ENCODE assay signal across 2 cellular contexts in the genomic region with DNA sequence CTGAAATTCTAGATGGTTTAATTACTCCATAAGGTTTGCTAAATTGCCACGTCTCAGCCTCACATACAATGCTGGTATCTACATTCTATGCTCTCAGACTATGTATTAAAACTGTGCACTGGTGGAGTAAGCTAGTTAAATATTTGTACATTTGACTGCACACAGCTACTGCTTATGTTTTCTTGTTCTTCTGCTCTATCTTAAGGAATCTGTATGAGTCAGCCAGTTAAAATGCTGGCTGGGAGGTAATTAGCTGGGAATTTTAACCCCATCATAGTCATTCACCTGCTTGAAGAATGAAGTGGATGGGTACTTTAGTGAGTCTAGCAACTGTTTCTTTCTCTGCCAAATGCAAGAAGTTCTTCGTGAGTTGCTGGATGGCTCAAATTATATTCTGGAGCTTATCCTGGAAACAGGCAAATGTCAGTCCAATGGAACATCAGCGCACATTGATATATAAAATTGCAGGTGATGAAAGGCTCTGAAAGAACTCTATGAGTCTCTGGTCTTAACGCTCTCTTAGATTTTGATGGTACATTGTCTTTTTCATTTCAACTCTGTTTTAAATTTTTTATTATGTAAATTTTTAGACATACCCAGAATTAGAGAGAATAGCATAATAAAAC.
TF ChIP-seq lines count a peak whose summit lies in the region.

No MANE protein-coding gene starts in this region.

TF ChIP-seq in HCT116, 20 proteins besides CTCF, POLR2A, EP300 and RAD21 (continued from another document):
- no peak for TF ChIP-seq CBX3 (IDR thresholded peaks at IDR 0.05; ENCODE audit: low read depth)
- TF ChIP-seq, protein P1, sequence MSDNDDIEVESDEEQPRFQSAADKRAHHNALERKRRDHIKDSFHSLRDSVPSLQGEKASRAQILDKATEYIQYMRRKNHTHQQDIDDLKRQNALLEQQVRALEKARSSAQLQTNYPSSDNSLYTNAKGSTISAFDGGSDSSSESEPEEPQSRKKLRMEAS (IDR thresholded peaks at IDR 0.05): no peak
- no peak for TF ChIP-seq ZNF274 (IDR thresholded peaks at IDR 0.05; ENCODE audit: low read depth, low read length)
- no peak for TF ChIP-seq SP1 (IDR thresholded peaks at IDR 0.05; ENCODE audit: low read depth)
- TF ChIP-seq JUND (IDR thresholded peaks at IDR 0.05): no peak
- no peak for TF ChIP-seq FOSL1 (IDR thresholded peaks at IDR 0.05; ENCODE audit: low read depth)
- TF ChIP-seq SIN3A (IDR thresholded peaks at IDR 0.05; ENCODE audit: low read depth): no peak
- TF ChIP-seq TCF7L2 (IDR thresholded peaks at IDR 0.05; ENCODE audit: borderline replicate concordance, extremely low read depth, insufficient read depth, insufficient read length): no peak

TF ChIP-seq in WTC11, 78 proteins besides CTCF, POLR2A, EP300 and RAD21 (continued from another document):
- TF ChIP-seq, protein P2, sequence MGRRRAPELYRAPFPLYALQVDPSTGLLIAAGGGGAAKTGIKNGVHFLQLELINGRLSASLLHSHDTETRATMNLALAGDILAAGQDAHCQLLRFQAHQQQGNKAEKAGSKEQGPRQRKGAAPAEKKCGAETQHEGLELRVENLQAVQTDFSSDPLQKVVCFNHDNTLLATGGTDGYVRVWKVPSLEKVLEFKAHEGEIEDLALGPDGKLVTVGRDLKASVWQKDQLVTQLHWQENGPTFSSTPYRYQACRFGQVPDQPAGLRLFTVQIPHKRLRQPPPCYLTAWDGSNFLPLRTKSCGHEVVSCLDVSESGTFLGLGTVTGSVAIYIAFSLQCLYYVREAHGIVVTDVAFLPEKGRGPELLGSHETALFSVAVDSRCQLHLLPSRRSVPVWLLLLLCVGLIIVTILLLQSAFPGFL (CRISPR knock-in tag; IDR thresholded peaks at IDR 0.05; ENCODE audit: borderline replicate concordance): no peak
- TF ChIP-seq ZNF317 (CRISPR knock-in tag; IDR thresholded peaks at IDR 0.05; ENCODE audit: borderline replicate concordance, low read depth) (no peak), NR3C1 (CRISPR knock-in tag; conservative IDR thresholded peaks at IDR 0.05; ENCODE audit: low read depth) (no peak)
- TF ChIP-seq, protein P3, sequence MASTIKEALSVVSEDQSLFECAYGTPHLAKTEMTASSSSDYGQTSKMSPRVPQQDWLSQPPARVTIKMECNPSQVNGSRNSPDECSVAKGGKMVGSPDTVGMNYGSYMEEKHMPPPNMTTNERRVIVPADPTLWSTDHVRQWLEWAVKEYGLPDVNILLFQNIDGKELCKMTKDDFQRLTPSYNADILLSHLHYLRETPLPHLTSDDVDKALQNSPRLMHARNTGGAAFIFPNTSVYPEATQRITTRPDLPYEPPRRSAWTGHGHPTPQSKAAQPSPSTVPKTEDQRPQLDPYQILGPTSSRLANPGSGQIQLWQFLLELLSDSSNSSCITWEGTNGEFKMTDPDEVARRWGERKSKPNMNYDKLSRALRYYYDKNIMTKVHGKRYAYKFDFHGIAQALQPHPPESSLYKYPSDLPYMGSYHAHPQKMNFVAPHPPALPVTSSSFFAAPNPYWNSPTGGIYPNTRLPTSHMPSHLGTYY (CRISPR knock-in tag; IDR thresholded peaks at IDR 0.05): no peak
